Comparison of ENCODE assay signal across 13 cellular contexts in genomic region chr2:170739048-170739447, GRCh38. TPM values are rescaled to one million over a fixed set of nuclear protein-coding genes. Genes with fewer than 3 reads are reported as not detected.
DNase-seq lines count a peak whose midpoint lies in the region; ATAC-seq and TF ChIP-seq lines count a peak whose summit lies in the region.
"Had no signal": no experiment of that assay in that cellular context is flagged by ENCODE, and none has a peak within 500 bp of the region (broad histone marks: within the 10 kb centered on the region; RNA-seq: fewer than 3 reads in every experiment).

No MANE protein-coding gene starts in this region.

- CTCF ChIA-PET in RWPE1 (lab: Yijun Ruan, JAX): interaction anchor here (0.5 kb wide), 1 partner anchor 369 kb away, joined by 3 read pairs; no protein-coding TSS in a partner anchor

- H3K4me1 ChIP-seq in skeletal muscle satellite cell (ENCODE audit: control insufficient read depth, insufficient read depth, low read length): peaks cover 21% of the 10 kb centered on the region
- H3K4me1 ChIP-seq: left ventricle myocardium inferior, Peyer's patch had no signal

- no peaks in the 10 kb centered on the region for H3K36me3 ChIP-seq in skeletal muscle satellite cell (ENCODE audit: insufficient read depth, low read length)
- H3K36me3 ChIP-seq: left ventricle myocardium inferior, Peyer's patch had no signal

- H3K4me2 ChIP-seq in skeletal muscle satellite cell (ENCODE audit: low read length): peak overlapping the region; percentile 42

- no peak for ATAC-seq in Right ventricle myocardium superior (ENCODE audit: poor library complexity)

- no peak overlapping the region for H3K4me3 ChIP-seq in skeletal muscle satellite cell (ENCODE audit: low read length)
- H3K4me3 ChIP-seq: left ventricle myocardium inferior, Peyer's patch had no signal

- POLR2A ChIA-PET in RWPE1 (lab: Yijun Ruan, JAX; ENCODE audit: low non-redundant PET): no interaction called here

- peak overlapping the region; percentile 19 for H3K9ac ChIP-seq in skeletal muscle satellite cell (ENCODE audit: low read depth, low read length)

- intact Hi-C loops in Right ventricle myocardium superior (cut with DNase I): no loop called here

- H3K9me3 ChIP-seq in skeletal muscle satellite cell (replicated peaks; ENCODE audit: low read length): no peaks in the 10 kb centered on the region
- H3K9me3 ChIP-seq: Peyer's patch had no signal

- TF ChIP-seq CTCF in RWPE1 (conservative IDR thresholded peaks at IDR 0.05; ENCODE audit: low read depth): no peak

- no peaks in the 10 kb centered on the region for H3K27me3 ChIP-seq in skeletal muscle satellite cell (ENCODE audit: control insufficient read depth, insufficient read depth, low read length)
- H3K27me3 ChIP-seq: Peyer's patch had no signal

- H3K27ac ChIP-seq in RWPE1: peak overlapping the region; percentile 86
- H3K27ac ChIP-seq: left ventricle myocardium inferior, Peyer's patch had no signal

- DNase-seq in GM04503 (ENCODE audit: low read depth) (peak; percentile 86), RWPE1 (ENCODE audit: low spot score) (peak; percentile 85), fibroblast of peridontal ligament (ENCODE audit: extremely low read depth) (peak; percentile 88), Right ventricle myocardium superior (no peak), DMS 273 (lab: John Stamatoyannopoulos, UW; ENCODE audit: unreplicated experiment) (no peak), SK-N-DZ (ENCODE audit: low spot score) (no peak), NCI-H2171 treated with DMSO at 0.1 percent for 48 hours (lab: John Stamatoyannopoulos, UW) (no peak)
- DNase-seq: activated CD4-positive, alpha-beta T cell treated with anti-CD3 and anti-CD28 coated beads for 4 hours; activated naive CD4-positive, alpha-beta T cell treated with anti-CD3 and anti-CD28 coated beads, Interleukin-2, amount 50 U/mL, for 16 hours; left ventricle myocardium inferior; NCI-H2029 treated with DMSO at 0.1 percent for 48 hours; Peyer's patch had no signal

RNA-seq across cellular contexts. Expression of gene SP5, which starts 23.9 kb away (rescaled TPM):
- not detected in 2 replicates for total RNA-seq in skeletal muscle satellite cell (2012; rRNA removed)
- 0.46 TPM for total RNA-seq in Right ventricle myocardium superior
- not detected in 2 replicates for polyA plus RNA-seq in SK-N-DZ (2014; cell fraction: cytosol; rRNA removed)
- polyA plus RNA-seq in SK-N-DZ (2014; cell fraction: nucleus; rRNA removed): not detected in 2 replicates

RNA-seq across cellular contexts. Expression of gene ERICH2, which starts 31.1 kb away (rescaled TPM):
- total RNA-seq in skeletal muscle satellite cell (2012; rRNA removed): not detected in 2 replicates
- 0.94 TPM for total RNA-seq in Right ventricle myocardium superior
- not detected in 2 replicates for polyA plus RNA-seq in SK-N-DZ (2014; cell fraction: cytosol; rRNA removed)
- polyA plus RNA-seq in SK-N-DZ (2014; cell fraction: nucleus; rRNA removed): not detected in 2 replicates
- total RNA-seq: Peyer's patch had no signal

Comparison
In these comparisons a context has a peak if more than half of its experiments do, and no peak if none do; other contexts are left out.
1. DNase-seq: peak in GM04503 (single experiment), RWPE1 (single experiment) and fibroblast of peridontal ligament (single experiment); none in Right ventricle myocardium superior (single experiment), DMS 273 (single experiment), SK-N-DZ (single experiment) and NCI-H2171 treated with DMSO at 0.1 percent for 48 hours (single experiment).